1 cellular context compared by ENCODE assay signal in genomic region chr11:7449196-7449840, GRCh38.
TF ChIP-seq lines count a peak whose summit lies in the region.

No MANE protein-coding gene starts in this region.

TF ChIP-seq in liver, 16 proteins besides CTCF, POLR2A, EP300 and RAD21 (continued from another document):
- TF ChIP-seq ZBTB33 (IDR thresholded peaks at IDR 0.05) = no peak
